In the genomic region with DNA sequence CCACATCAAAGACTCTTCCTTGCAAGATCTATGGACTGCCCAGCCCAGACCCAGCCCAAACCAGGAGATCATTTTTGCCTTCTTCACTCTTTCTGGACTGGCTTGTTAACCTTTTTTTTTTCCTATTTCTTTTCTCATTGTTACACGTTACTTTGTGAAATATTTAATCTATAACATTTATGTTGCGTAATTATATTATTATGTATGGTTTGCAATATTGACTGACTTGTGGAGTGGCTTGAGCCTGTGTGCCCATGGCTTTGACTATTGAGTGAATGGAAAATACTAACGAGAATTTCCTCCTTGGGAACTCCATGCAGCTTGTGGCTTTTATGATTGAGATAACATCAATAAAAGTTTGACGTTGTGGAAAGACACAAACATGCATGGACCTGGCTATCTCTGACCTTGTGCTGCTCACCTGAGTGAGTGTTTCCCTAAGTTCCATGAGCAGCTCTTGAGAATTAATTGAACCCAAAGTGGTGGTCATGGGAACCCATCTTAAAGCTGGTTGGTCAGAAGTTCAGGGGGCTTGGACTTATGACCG, we compare ENCODE assay signal across 5 cellular contexts.
"Had no signal": no experiment of that assay in that cellular context is flagged by ENCODE, and none has a peak within 500 bp of the region (broad histone marks: within the 10 kb centered on the region; RNA-seq: fewer than 3 reads in every experiment).

No MANE protein-coding gene starts in this region.

- H3K4me3 ChIP-seq: K562 had no signal

- DNase-seq: KBM-7, KG1 had no signal

- ATAC-seq: HepG2, K562 had no signal

- H3K27ac ChIP-seq: HL-60 had no signal
